ENCODE assay signal across 9 cellular contexts in genomic region chr21:36917487-36918158, GRCh38. TPM values are rescaled to one million over a fixed set of nuclear protein-coding genes. Genes with fewer than 3 reads are reported as not detected.
A peak's percentile ranks its signal among the peaks of the same experiment; 100 is the strongest.
DNase-seq lines count a peak whose midpoint lies in the region; TF ChIP-seq lines count a peak whose summit lies in the region.
"Had no signal": no experiment of that assay in that cellular context is flagged by ENCODE, and none has a peak within 500 bp of the region (broad histone marks: within the 10 kb centered on the region; RNA-seq: fewer than 3 reads in every experiment).

No MANE protein-coding gene starts in this region.

- H3K79me1 ChIP-seq in trophoblast cell (ENCODE audit: low read length) = no peaks in the 10 kb centered on the region

- no peaks in the 10 kb centered on the region for H3K79me2 ChIP-seq in trophoblast cell (ENCODE audit: control insufficient read depth, insufficient read depth, low read length, poor library complexity)

- no peak overlapping the region for H4K12ac ChIP-seq in trophoblast cell (ENCODE audit: low read depth, low read length)

- H2AFZ ChIP-seq in trophoblast cell (ENCODE audit: insufficient read depth, low read length, poor library complexity) = no peak overlapping the region

- H3K4me3 ChIP-seq in fibroblast of the aortic adventitia (ENCODE audit: low read depth, low read length) = no peak overlapping the region
- no peak overlapping the region for H3K4me3 ChIP-seq in trophoblast cell (ENCODE audit: low read depth, low read length)
- H3K4me3 ChIP-seq in effector memory CD4-positive, alpha-beta T cell (ENCODE audit: insufficient read depth, low read depth, low read length, poor library complexity, severe bottlenecking) = no peak overlapping the region

- no CpG with 5 or more reads among the region's 8 CpGs for WGBS in trophoblast cell (ENCODE audit: extremely low coverage, insufficient coverage, insufficient read length)

- H3K14ac ChIP-seq in trophoblast cell (ENCODE audit: low read length) = no peak overlapping the region

- peaks cover 0 to 2% of the 10 kb centered on the region in 2 experiments for H3K4me1 ChIP-seq in trophoblast cell (ENCODE audit: control insufficient read depth in 1 of 2, insufficient read depth in 2 of 2, low read length in 2 of 2)
- no peaks in the 10 kb centered on the region for H3K4me1 ChIP-seq in effector memory CD4-positive, alpha-beta T cell (ENCODE audit: control insufficient read depth, insufficient read depth, low read length, poor library complexity, severe bottlenecking)

- no peak overlapping the region for H3K4me2 ChIP-seq in trophoblast cell (ENCODE audit: low read length)

- TF ChIP-seq CTCF in GM12873 (IDR thresholded peaks at IDR 0.05; ENCODE audit: insufficient read depth, low read depth, low read length, missing control alignments) (peak; percentile 52), fibroblast of the aortic adventitia (IDR thresholded peaks at IDR 0.05; ENCODE audit: insufficient read depth, low read length) (peak; percentile 83)

- H3K23ac ChIP-seq in trophoblast cell (ENCODE audit: low read length) = no peak overlapping the region

- H3K4ac ChIP-seq in trophoblast cell (ENCODE audit: low read depth, low read length) = no peak overlapping the region

- H2BK12ac ChIP-seq in trophoblast cell (ENCODE audit: low read length) = no peak overlapping the region

- no peak overlapping the region for H2AK5ac ChIP-seq in trophoblast cell (ENCODE audit: low read length)

- no peak overlapping the region for H3K9ac ChIP-seq in trophoblast cell (ENCODE audit: low read length)

- no peak overlapping the region for H3K18ac ChIP-seq in trophoblast cell (ENCODE audit: low read length)

- no peaks in the 10 kb centered on the region for H3K36me3 ChIP-seq in trophoblast cell (ENCODE audit: control insufficient read depth in 1 of 2, insufficient read depth in 2 of 2, low read length in 2 of 2)
- H3K36me3 ChIP-seq in effector memory CD4-positive, alpha-beta T cell (ENCODE audit: control insufficient read depth, insufficient read depth, low read length) = no peaks in the 10 kb centered on the region

- no peak overlapping the region for H4K8ac ChIP-seq in trophoblast cell (ENCODE audit: low read depth, low read length)

- DNase-seq in RPMI7951 (ENCODE audit: low read depth) = peak; percentile 53
- DNase-seq in fibroblast of the aortic adventitia (ENCODE audit: low read depth) = peak; percentile 72
- DNase-seq in trophoblast cell = peak; percentile 61 to 72
- DNase-seq in activated T-cell treated with anti-CD3 and anti-CD28 coated beads for 4 hours = no peak
- no peak for DNase-seq in effector memory CD4-positive, alpha-beta T cell
- DNase-seq in T-helper 9 cell = no peak
- DNase-seq in NCI-H524 treated with DMSO at 0.1 percent for 48 hours (lab: John Stamatoyannopoulos, UW) = no peak

- H2BK5ac ChIP-seq in trophoblast cell (ENCODE audit: low read depth, low read length, poor library complexity) = no peak overlapping the region

- H2BK120ac ChIP-seq in trophoblast cell (ENCODE audit: insufficient read depth, low read length, poor library complexity) = no peak overlapping the region

- H3K27ac ChIP-seq in trophoblast cell (ENCODE audit: low read depth, low read length) = no peak overlapping the region
- no peak overlapping the region for H3K27ac ChIP-seq in effector memory CD4-positive, alpha-beta T cell (ENCODE audit: insufficient read depth, low read length, poor library complexity, severe bottlenecking)
- H3K27ac ChIP-seq: epithelial cell of prostate had no signal

- H3K9me3 ChIP-seq in trophoblast cell (ENCODE audit: insufficient read depth, low read depth, low read length) = no peaks in the 10 kb centered on the region
- no peaks in the 10 kb centered on the region for H3K9me3 ChIP-seq in effector memory CD4-positive, alpha-beta T cell (ENCODE audit: control insufficient read depth, low read length)

- no peaks in the 10 kb centered on the region for H3K27me3 ChIP-seq in trophoblast cell (ENCODE audit: insufficient read depth, low read length)
- no peaks in the 10 kb centered on the region for H3K27me3 ChIP-seq in effector memory CD4-positive, alpha-beta T cell (replicated peaks; ENCODE audit: control insufficient read depth, insufficient read depth, low read length, poor library complexity, severe bottlenecking)

- no peak overlapping the region for H4K91ac ChIP-seq in trophoblast cell (ENCODE audit: low read depth, low read length)

RNA-seq across cellular contexts. Expression of gene HLCS, which starts 48.8 kb away (rescaled TPM):
- 11.9 and 16.9 TPM in 2 replicates for total RNA-seq in RPMI7951 (2014; rRNA removed; shearing (Covaris generic))
- total RNA-seq in fibroblast of the aortic adventitia (ENCODE audit: low replicate concordance) = 27.6 and 44.3 TPM in 2 replicates
- 6.7 and 7.1 TPM in 2 replicates for polyA plus RNA-seq in trophoblast cell (2013)

Comparison
In these comparisons a context has a peak if more than half of its experiments do, and no peak if none do; other contexts are left out.
1. DNase-seq: peak in RPMI7951 (single experiment), fibroblast of the aortic adventitia (single experiment) and trophoblast cell (2 of 2); none in activated T-cell treated with anti-CD3 and anti-CD28 coated beads for 4 hours (single experiment), effector memory CD4-positive, alpha-beta T cell (0 of 3), T-helper 9 cell (single experiment) and NCI-H524 treated with DMSO at 0.1 percent for 48 hours (single experiment).